In genomic region chr14:71753126-71753830, GRCh38 we compare ENCODE assay signal across 8 cellular contexts.
A peak's percentile ranks its signal among the peaks of the same experiment; 100 is the strongest.
DNase-seq lines count a peak whose midpoint lies in the region; ATAC-seq and TF ChIP-seq lines count a peak whose summit lies in the region.

No MANE protein-coding gene starts in this region.

- H3K27ac Mint-ChIP-seq in nephron, result peak overlapping the region in 2 of 3 experiments; percentile 48 to 62
- H3K27ac Mint-ChIP-seq in stimulated activated effector memory CD8-positive, alpha-beta T cell treated with anti-CD3 and anti-CD28 coated beads, Interleukin-12 subunit alpha, Interleukin-12 subunit beta, amount 100 ng/mL, for 72 hours, result no peak overlapping the region

- DNase-seq in DMS153 (lab: John Stamatoyannopoulos, UW) (peak; percentile 76), Kasumi-1 (lab: John Stamatoyannopoulos, UW) (peak; percentile 82 to 86), PC-3 (peak; percentile 94), fibroblast of gingiva (ENCODE audit: low read depth) (peak; percentile 79)
- DNase-seq in activated T-cell treated with anti-CD3 and anti-CD28 coated beads, Interleukin-2, amount 50 U/mL, for 48 hours, result peak; percentile 78 to 81
- peak; percentile 62 to 80 for DNase-seq in stimulated activated effector memory CD8-positive, alpha-beta T cell treated with anti-CD3 and anti-CD28 coated beads, Interleukin-12 subunit alpha, Interleukin-12 subunit beta, amount 100 ng/mL, for 72 hours (ENCODE audit: low spot score in 2 of 2)

- peaks cover 14% of the 10 kb centered on the region for H3K4me1 Mint-ChIP-seq in nephron
- peaks cover 10% of the 10 kb centered on the region for H3K4me1 Mint-ChIP-seq in stimulated activated effector memory CD8-positive, alpha-beta T cell treated with anti-CD3 and anti-CD28 coated beads, Interleukin-12 subunit alpha, Interleukin-12 subunit beta, amount 100 ng/mL, for 72 hours

- no peaks in the 10 kb centered on the region for H3K27me3 ChIP-seq in PC-3 (ENCODE audit: low read length)

- H3K27me3 Mint-ChIP-seq in nephron (ENCODE audit: low read depth), result peaks cover 10% of the 10 kb centered on the region

- no peak overlapping the region for H3K27ac ChIP-seq in PC-3 (ENCODE audit: low read length)

- no peaks in the 10 kb centered on the region for H3K79me2 ChIP-seq in PC-3 (ENCODE audit: low read length)

- ATAC-seq in PC-3 (peak; percentile 85), HG03460 (IDR thresholded peaks at IDR 0.05; ENCODE audit: unreplicated experiment) (no peak)
- ATAC-seq in stimulated activated effector memory CD8-positive, alpha-beta T cell treated with anti-CD3 and anti-CD28 coated beads, Interleukin-12 subunit alpha, Interleukin-12 subunit beta, amount 100 ng/mL, for 72 hours, result peak; percentile 59

- no peaks in the 10 kb centered on the region for H3K9me2 ChIP-seq in PC-3 (replicated peaks; ENCODE audit: low read length)

- TF ChIP-seq CTCF in PC-3 (conservative IDR thresholded peaks at IDR 0.05; ENCODE audit: low read depth, low read length) (peak; percentile 98), nephron (IDR thresholded peaks at IDR 0.05; ENCODE audit: unreplicated experiment in 3 of 3) (peak; percentile 97 to 99 (median 98))

- peaks cover 8% of the 10 kb centered on the region for H3K9me3 Mint-ChIP-seq in nephron
- H3K9me3 Mint-ChIP-seq in stimulated activated effector memory CD8-positive, alpha-beta T cell treated with anti-CD3 and anti-CD28 coated beads, Interleukin-12 subunit alpha, Interleukin-12 subunit beta, amount 100 ng/mL, for 72 hours, result peaks cover 3% of the 10 kb centered on the region

- H4K20me1 ChIP-seq in PC-3 (ENCODE audit: low read length), result no peaks in the 10 kb centered on the region

- no peaks in the 10 kb centered on the region for H3K9me3 ChIP-seq in PC-3 (ENCODE audit: low read length)

- no TSS peak for BruUV-seq in PC-3 (replicated peaks; lab: Mats Ljungman, UMichigan)

- POLR2A ChIA-PET in PC-3 (lab: Charles Lee; ENCODE audit: unreplicated experiment), result no interaction called here

- no peaks in the 10 kb centered on the region; the same call in 1 of the 2 replicates for H3K36me3 ChIP-seq in PC-3 (ENCODE audit: low read depth, low read length)

- H3K36me3 Mint-ChIP-seq in nephron (ENCODE audit: low read depth), result peaks cover 5% of the 10 kb centered on the region
- H3K36me3 Mint-ChIP-seq in stimulated activated effector memory CD8-positive, alpha-beta T cell treated with anti-CD3 and anti-CD28 coated beads, Interleukin-12 subunit alpha, Interleukin-12 subunit beta, amount 100 ng/mL, for 72 hours, result no peaks in the 10 kb centered on the region

- H3K9ac ChIP-seq in PC-3 (ENCODE audit: low read length), result peak overlapping the region; percentile 26

- H3K4me3 ChIP-seq in PC-3 (ENCODE audit: low read length), result peak overlapping the region; percentile 46; the same call in 1 of the 2 replicates

- H2AFZ ChIP-seq in PC-3 (ENCODE audit: low read length), result peak overlapping the region; percentile 79

- H3K4me1 ChIP-seq in PC-3 (ENCODE audit: insufficient read depth, low read length), result peaks cover 5% of the 10 kb centered on the region

- peak overlapping the region; percentile 77 for H3K4me2 ChIP-seq in PC-3 (ENCODE audit: low read length)

- intact Hi-C loops in PC-3 (cut with micrococcal nuclease), result loop anchor here (1.0 to 5.0 kb wide), 8 partner anchors 32 to 702 kb away; no protein-coding TSS in a partner anchor

- CTCF ChIA-PET in PC-3 (lab: Charles Lee), result interaction anchor here (0.5 to 1.7 kb wide), 22 partner anchors 13 to 846 kb away, joined by 3 to 13 read pairs (median 4); partner anchors contain the start of gene PCNX1

- no peaks in the 10 kb centered on the region for H3F3A ChIP-seq in PC-3 (ENCODE audit: low read length, unreplicated experiment)

- H3K4me3 Mint-ChIP-seq in nephron, result peak overlapping the region; percentile 31 to 48 (median 40)
- H3K4me3 Mint-ChIP-seq in stimulated activated effector memory CD8-positive, alpha-beta T cell treated with anti-CD3 and anti-CD28 coated beads, Interleukin-12 subunit alpha, Interleukin-12 subunit beta, amount 100 ng/mL, for 72 hours, result no peak overlapping the region
